In genomic region chr15:101273534-101273933, GRCh38 we compare ENCODE assay signal across 21 cellular contexts.
"Had no signal": no experiment of that assay in that cellular context is flagged by ENCODE, and none has a peak within 500 bp of the region (broad histone marks: within the 10 kb centered on the region; RNA-seq: fewer than 3 reads in every experiment).

No MANE protein-coding gene starts in this region.

- H3K9me3 ChIP-seq: SK-N-SH, thyroid gland, upper lobe of right lung had no signal

- DNase-seq: activated CD4-positive, alpha-beta T cell treated with anti-CD3 and anti-CD28 coated beads, Interleukin-2, amount 10 ng/mL, durations not matched to agents 7 days and 5 days; activated CD8-positive, alpha-beta T cell treated with anti-CD3 and anti-CD28 coated beads for 36 hours; activated gamma-delta T cell; activated T-cell treated with anti-CD3 and anti-CD28 coated beads, Interleukin-2, amount 50 U/mL, for 72 hours; amygdala; erythroblast; foreskin fibroblast; immature natural killer cell; midbrain; natural killer cell; SK-N-SH; stimulated activated CD4-positive, alpha-beta T cell treated with anti-CD3 and anti-CD28 coated beads, Interleukin-12 subunit alpha, Interleukin-12 subunit beta, amount 100 ng/mL, for 4 hours; stimulated activated CD4-positive, alpha-beta T cell treated with anti-CD3 and anti-CD28 coated beads, Interleukin-4, amount 100 ng/mL, for 4 hours; substantia nigra; thyroid gland; upper lobe of right lung had no signal

- ATAC-seq: activated CD4-positive, CD25-positive, alpha-beta regulatory T cell treated with anti-CD3 and anti-CD28 coated beads, Interleukin-2, amount 50 U/mL, for 24 hours; activated CD8-positive, alpha-beta T cell treated with anti-CD3 and anti-CD28 coated beads for 36 hours; activated naive CD4-positive, alpha-beta T cell treated with anti-CD3 and anti-CD28 coated beads, Interleukin-2, amount 50 U/mL, for 72 hours; activated T-cell treated with anti-CD3 and anti-CD28 coated beads, Interleukin-2, amount 50 U/mL, for 72 hours; left lobe of liver; natural killer cell; upper lobe of right lung had no signal

- H3K27ac ChIP-seq: hepatocyte, thyroid gland, upper lobe of right lung, VCaP had no signal

- H3K9ac ChIP-seq: SK-N-SH had no signal

- H3K4me3 ChIP-seq: hepatocyte, thyroid gland, upper lobe of right lung had no signal

- H3K27me3 ChIP-seq: hepatocyte, thyroid gland, upper lobe of right lung had no signal
